In genomic region chr3:37905346-37905745, GRCh38 we compare ENCODE assay signal across 17 cellular contexts. TPM values are rescaled to one million over a fixed set of nuclear protein-coding genes. Genes with fewer than 3 reads are reported as not detected.
DNase-seq lines count a peak whose midpoint lies in the region; ATAC-seq and TF ChIP-seq lines count a peak whose summit lies in the region.
"Had no signal": no experiment of that assay in that cellular context is flagged by ENCODE, and none has a peak within 500 bp of the region (broad histone marks: within the 10 kb centered on the region; RNA-seq: fewer than 3 reads in every experiment).

No MANE protein-coding gene starts in this region.

- TF ChIP-seq CTCF in IMR-90 (conservative IDR thresholded peaks at IDR 0.05; ENCODE audit: low read depth, low read length) (no peak), left ventricle myocardium inferior (IDR thresholded peaks at IDR 0.05; ENCODE audit: borderline replicate concordance) (no peak)

- CTCF ChIA-PET in IMR-90 (lab: Yijun Ruan, JAX) = no interaction called here

- TF ChIP-seq POLR2A in IMR-90 (IDR thresholded peaks at IDR 0.05; ENCODE audit: low read depth, low read length) = no peak

- no peak overlapping the region for H2BK120ac ChIP-seq in IMR-90 (ENCODE audit: low read depth, low read length)

- H2AK9ac ChIP-seq in IMR-90 (replicated peaks; ENCODE audit: low read depth, low read length, poor library complexity) = no peak overlapping the region

- no peaks in the 10 kb centered on the region for H3K27me3 ChIP-seq in IMR-90 (ENCODE audit: control insufficient read depth, insufficient read depth, low read length)
- H3K27me3 ChIP-seq in adipocyte (replicated peaks; ENCODE audit: control insufficient read depth, insufficient read depth, low read length) = no peaks in the 10 kb centered on the region
- H3K27me3 ChIP-seq in left ventricle myocardium inferior (ENCODE audit: low read depth) = no peaks in the 10 kb centered on the region
- H3K27me3 ChIP-seq: brain microvascular endothelial cell had no signal

- TF ChIP-seq RAD21 in IMR-90 (IDR thresholded peaks at IDR 0.05; ENCODE audit: low read length) = no peak

- no peak overlapping the region; the same call in 1 of the 2 replicates for H3K56ac ChIP-seq in IMR-90 (ENCODE audit: extremely low read depth, insufficient read depth, low read length)

- H3K79me1 ChIP-seq in IMR-90 (ENCODE audit: low read depth in 1 of 2, low read length in 2 of 2) = peaks cover 54 to 83% of the 10 kb centered on the region in 2 experiments

- peak overlapping the region; percentile 19; the same call in 1 of the 2 replicates for H2BK20ac ChIP-seq in IMR-90 (ENCODE audit: low read depth, low read length)

- no peak overlapping the region for H3K4ac ChIP-seq in IMR-90 (ENCODE audit: low read depth, low read length)

- peaks cover 35% of the 10 kb centered on the region for H3K9me1 ChIP-seq in IMR-90 (ENCODE audit: insufficient read depth, low read length)

- H3K4me1 ChIP-seq in IMR-90 (ENCODE audit: control insufficient read depth, insufficient read depth, low read length) (peaks cover 25% of the 10 kb centered on the region), adipocyte (ENCODE audit: control insufficient read depth, insufficient read depth, low read length) (peaks cover 26% of the 10 kb centered on the region), left ventricle myocardium inferior (peaks cover 70% of the 10 kb centered on the region)

- intact Hi-C loops in IMR-90 (cut with micrococcal nuclease) (no loop called here), left ventricle myocardium inferior (cut with micrococcal nuclease) (no loop called here)

- no peak overlapping the region for H3K4me2 ChIP-seq in IMR-90 (ENCODE audit: low read depth, low read length)
- H3K4me2 ChIP-seq: PC-9 had no signal

- dilution Hi-C loops in IMR-90 (cut with HindIII; ENCODE audit: low sequenced_read_pairs, unreplicated experiment) = no loop called here

- in situ Hi-C loops in IMR-90 (cut with MboI; ENCODE audit: low sequenced_read_pairs) = no loop called here

- H3K9me3 ChIP-seq in IMR-90 (ENCODE audit: control insufficient read depth, insufficient read depth, low read length) (no peaks in the 10 kb centered on the region), adipocyte (ENCODE audit: control insufficient read depth, low read length) (no peaks in the 10 kb centered on the region), left ventricle myocardium inferior (replicated peaks) (no peaks in the 10 kb centered on the region)

- no peak overlapping the region for H4K5ac ChIP-seq in IMR-90 (ENCODE audit: low read depth, low read length)

- peaks cover 29% of the 10 kb centered on the region for H4K20me1 ChIP-seq in IMR-90 (ENCODE audit: insufficient read depth, low read length)

- H2AFZ ChIP-seq in IMR-90 (replicated peaks; ENCODE audit: low read length, poor library complexity) = no peak overlapping the region
- H2AFZ ChIP-seq: PC-9 had no signal

- H2BK5ac ChIP-seq in IMR-90 (ENCODE audit: low read depth, low read length, poor library complexity, severe bottlenecking) = no peak overlapping the region

- POLR2A ChIA-PET in IMR-90 (lab: Charles Lee; ENCODE audit: unreplicated experiment) = no interaction called here

- H3K4me3 ChIP-seq in IMR-90 (ENCODE audit: insufficient read depth, low read depth, low read length) = no peak overlapping the region
- no peak overlapping the region for H3K4me3 ChIP-seq in adipocyte (ENCODE audit: low read length)
- H3K4me3 ChIP-seq in left ventricle myocardium inferior = no peak overlapping the region
- H3K4me3 ChIP-seq: PC-9 had no signal

- no peak overlapping the region for H4K8ac ChIP-seq in IMR-90 (ENCODE audit: low read depth in 2 of 2, low read length in 2 of 2)

- no peak overlapping the region for H3K23ac ChIP-seq in IMR-90 (ENCODE audit: low read depth, low read length)

- H3K18ac ChIP-seq in IMR-90 (ENCODE audit: low read depth, low read length) = no peak overlapping the region

- H2BK15ac ChIP-seq in IMR-90 (ENCODE audit: low read depth, low read length) = no peak overlapping the region

- BruUV-seq in IMR-90 (replicated peaks; lab: Mats Ljungman, UMichigan) = no TSS peak

- H3K14ac ChIP-seq in IMR-90 (replicated peaks; ENCODE audit: low read depth, low read length) = no peak overlapping the region

- H4K91ac ChIP-seq in IMR-90 (ENCODE audit: insufficient read depth, low read depth, low read length) = no peak overlapping the region

- H3K36me3 ChIP-seq in IMR-90 (ENCODE audit: control insufficient read depth, insufficient read depth, low read length) = peaks cover 2% of the 10 kb centered on the region; the same call in 1 of the 2 replicates
- H3K36me3 ChIP-seq in adipocyte (ENCODE audit: control insufficient read depth, insufficient read depth, low read length, severe bottlenecking) = no peaks in the 10 kb centered on the region
- H3K36me3 ChIP-seq in left ventricle myocardium inferior = no peaks in the 10 kb centered on the region
- H3K36me3 ChIP-seq: brain microvascular endothelial cell had no signal

- no peak overlapping the region for H2AK5ac ChIP-seq in IMR-90 (ENCODE audit: low read depth, low read length)

- no peak overlapping the region for H3K27ac ChIP-seq in IMR-90 (ENCODE audit: insufficient read depth, low read length)
- peak overlapping the region; percentile 75 for H3K27ac ChIP-seq in left ventricle myocardium inferior (replicated peaks)
- H3K27ac ChIP-seq: brain microvascular endothelial cell had no signal

- no CpG with 5 or more reads among the region's 1 CpG for WGBS in IMR-90 (ENCODE audit: extremely low coverage in 2 of 2, insufficient read length in 1 of 2), 2 experiments

- no peak overlapping the region for H3K9ac ChIP-seq in IMR-90 (ENCODE audit: low read depth, low read length)
- H3K9ac ChIP-seq in adipocyte (ENCODE audit: low read length) = no peak overlapping the region

- DNase-seq in IMR-90 (no peak), adipocyte (ENCODE audit: low read depth) (peak; percentile 48), left ventricle myocardium inferior (no peak), retina (peak; percentile 28), NCI-H345 treated with DMSO at 0.1 percent for 48 hours (lab: John Stamatoyannopoulos, UW; ENCODE audit: unreplicated experiment) (no peak), hepatic stellate cell (ENCODE audit: low spot score) (no peak)
- no peak for DNase-seq in stimulated activated CD4-positive, alpha-beta T cell treated with anti-CD3 and anti-CD28 coated beads, Interleukin-2, amount 100 ng/mL, for 48 hours
- DNase-seq: activated CD4-positive, alpha-beta T cell treated with anti-CD3 and anti-CD28 coated beads, Interleukin-2, amount 50 U/mL, for 1 hour; activated naive CD4-positive, alpha-beta T cell treated with anti-CD3 and anti-CD28 coated beads, Interleukin-2, amount 50 U/mL, for 16 hours; activated T-cell treated with anti-CD3 and anti-CD28 coated beads for 4 hours; Karpas-422; NCI-H1436; PC-9; stimulated activated CD4-positive, alpha-beta T cell treated with anti-CD3 and anti-CD28 coated beads, Interleukin-1b, Interleukin-23, amount 100 ng/mL, for 48 hours had no signal

- ATAC-seq in IMR-90 (ENCODE audit: low read depth) (no peak), HG03432 (IDR thresholded peaks at IDR 0.05; ENCODE audit: unreplicated experiment) (no peak)
- ATAC-seq: natural killer cell treated with Interleukin-12 subunit alpha and Interleukin-12 subunit beta and Interleukin-15 and Interleukin-18, amount 100 ng/mL, for 72 hours had no signal

TF ChIP-seq in IMR-90, 13 proteins besides CTCF, POLR2A, EP300 and RAD21:
- TF ChIP-seq RCOR1 (IDR thresholded peaks at IDR 0.05; ENCODE audit: insufficient replicate concordance, low read length) (no peak), MAZ (IDR thresholded peaks at IDR 0.05; ENCODE audit: borderline replicate concordance, low read depth, low read length) (no peak)
TF ChIP-seq in IMR-90: peak in this region for 0.

RNA-seq across cellular contexts. Expression of gene CTDSPL, which starts 43.7 kb away (rescaled TPM):
- 29.0 and 33.3 TPM in 2 replicates for total RNA-seq in IMR-90 (2012; rRNA removed)
- 23.9 and 24.5 TPM in 2 replicates for polyA plus RNA-seq in IMR-90 (2012; rRNA removed)
- polyA plus RNA-seq in IMR-90 (2012; cell fraction: cytosol; rRNA removed) = 16.1 and 16.4 TPM in 2 replicates
- 17.1 and 36.9 TPM in 2 replicates for polyA plus RNA-seq in IMR-90 (2012; cell fraction: nucleus; rRNA removed; ENCODE audit: low replicate concordance)
- total RNA-seq in left ventricle myocardium inferior = 56.3 TPM

Comparison
In these comparisons a context has a peak if more than half of its experiments do, and no peak if none do; other contexts are left out.
1. DNase-seq: peak in adipocyte (single experiment) and retina (single experiment); none in IMR-90 (single experiment), left ventricle myocardium inferior (single experiment), NCI-H345 treated with DMSO at 0.1 percent for 48 hours (single experiment), stimulated activated CD4-positive, alpha-beta T cell treated with anti-CD3 and anti-CD28 coated beads, Interleukin-2, amount 100 ng/mL, for 48 hours (0 of 2) and hepatic stellate cell (single experiment).